ENCODE assay signal across 21 cellular contexts in the genomic region with DNA sequence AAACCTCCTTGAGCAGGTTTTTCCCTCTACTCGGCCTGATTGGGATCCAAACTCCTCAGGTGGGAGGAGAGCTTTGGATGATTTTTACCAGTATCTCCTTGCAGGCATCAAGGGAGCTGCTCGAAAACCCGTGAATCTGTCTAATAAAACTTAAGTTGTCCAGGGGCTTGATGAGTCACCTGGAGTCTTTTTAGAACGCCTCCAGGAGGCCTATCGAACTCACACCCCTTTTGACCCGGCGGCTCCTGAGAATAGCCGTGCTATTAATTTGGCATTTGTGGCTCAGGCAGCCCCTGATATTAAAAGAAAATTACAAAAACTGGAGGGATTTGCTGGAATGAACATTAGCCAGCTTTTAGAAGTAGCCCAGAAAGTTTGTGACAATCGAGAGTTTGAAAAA. TPM values are rescaled to one million over a fixed set of nuclear protein-coding genes. Genes with fewer than 3 reads are reported as not detected.
DNase-seq lines count a peak whose midpoint lies in the region; ATAC-seq and TF ChIP-seq lines count a peak whose summit lies in the region.
"Had no signal": no experiment of that assay in that cellular context is flagged by ENCODE, and none has a peak within 500 bp of the region (broad histone marks: within the 10 kb centered on the region; RNA-seq: fewer than 3 reads in every experiment).

No MANE protein-coding gene starts in this region.

- ATAC-seq in stimulated activated effector memory CD8-positive, alpha-beta T cell treated with anti-CD3 and anti-CD28 coated beads, Interleukin-12 subunit alpha, Interleukin-12 subunit beta, amount 100 ng/mL, for 72 hours, result no peak
- no peak for ATAC-seq in activated T-cell treated with anti-CD3 and anti-CD28 coated beads, Interleukin-2, amount 50 U/mL, for 72 hours (replicated peaks in 1 of 2)

- no peak for TF ChIP-seq CTCF in fibroblast of mammary gland (conservative IDR thresholded peaks at IDR 0.05; ENCODE audit: control insufficient read depth, insufficient read depth, low read depth, low read length)

- H3K27ac Mint-ChIP-seq in stimulated activated effector memory CD8-positive, alpha-beta T cell treated with anti-CD3 and anti-CD28 coated beads, Interleukin-12 subunit alpha, Interleukin-12 subunit beta, amount 100 ng/mL, for 72 hours, result peak overlapping the region; percentile 56
- no peak overlapping the region for H3K27ac Mint-ChIP-seq in activated T-cell treated with anti-CD3 and anti-CD28 coated beads, Interleukin-2, amount 50 U/mL, for 72 hours
- H3K27ac Mint-ChIP-seq: B cell had no signal

- no peak overlapping the region for H3K4me3 ChIP-seq in fibroblast of mammary gland (ENCODE audit: control insufficient read depth, low read depth, low read length)
- H3K4me3 ChIP-seq: GM12878 had no signal

- H3K36me3 Mint-ChIP-seq in stimulated activated effector memory CD8-positive, alpha-beta T cell treated with anti-CD3 and anti-CD28 coated beads, Interleukin-12 subunit alpha, Interleukin-12 subunit beta, amount 100 ng/mL, for 72 hours, result no peaks in the 10 kb centered on the region
- no peaks in the 10 kb centered on the region for H3K36me3 Mint-ChIP-seq in activated T-cell treated with anti-CD3 and anti-CD28 coated beads, Interleukin-2, amount 50 U/mL, for 72 hours (ENCODE audit: insufficient read depth in 2 of 2)
- H3K36me3 Mint-ChIP-seq: CD4-positive, CD25-positive, alpha-beta regulatory T cell had no signal

- H3K4me1 Mint-ChIP-seq in stimulated activated effector memory CD8-positive, alpha-beta T cell treated with anti-CD3 and anti-CD28 coated beads, Interleukin-12 subunit alpha, Interleukin-12 subunit beta, amount 100 ng/mL, for 72 hours, result peaks cover 7% of the 10 kb centered on the region
- H3K4me1 Mint-ChIP-seq in activated T-cell treated with anti-CD3 and anti-CD28 coated beads, Interleukin-2, amount 50 U/mL, for 72 hours (ENCODE audit: low read depth), result no peaks in the 10 kb centered on the region

- no peaks in the 10 kb centered on the region for H3K9me3 Mint-ChIP-seq in stimulated activated effector memory CD8-positive, alpha-beta T cell treated with anti-CD3 and anti-CD28 coated beads, Interleukin-12 subunit alpha, Interleukin-12 subunit beta, amount 100 ng/mL, for 72 hours
- H3K9me3 Mint-ChIP-seq in activated T-cell treated with anti-CD3 and anti-CD28 coated beads, Interleukin-2, amount 50 U/mL, for 72 hours, result no peaks in the 10 kb centered on the region

- peak; percentile 8 for DNase-seq in ELR (ENCODE audit: low read depth)
- peak; percentile 15 for DNase-seq in RPMI7951 (ENCODE audit: low read depth)
- DNase-seq in fibroblast of mammary gland (ENCODE audit: low read depth), result peak; percentile 15
- DNase-seq in stimulated activated effector memory CD8-positive, alpha-beta T cell treated with anti-CD3 and anti-CD28 coated beads, Interleukin-12 subunit alpha, Interleukin-12 subunit beta, amount 100 ng/mL, for 72 hours (ENCODE audit: low spot score in 2 of 2), result no peak
- DNase-seq in DMS153 treated with DMSO at 0.1 percent for 48 hours (lab: John Stamatoyannopoulos, UW; ENCODE audit: unreplicated experiment), result no peak
- DNase-seq in NCI-H128 (lab: John Stamatoyannopoulos, UW; ENCODE audit: unreplicated experiment), result no peak
- DNase-seq in activated T-cell treated with anti-CD3 and anti-CD28 coated beads, Interleukin-2, amount 50 U/mL, for 72 hours, result no peak
- DNase-seq: ACHN; CD4-positive, CD25-positive, alpha-beta regulatory T cell; DMS79 treated with DMSO at 0.1 percent for 48 hours; GDM1; HCEC 1CT; MV-4-11; NCI-H1417 treated with DMSO at 0.1 percent for 48 hours; NCI-H2029; NCI-H2171; NCI-H446; NK-92 treated with Interleukin-12 subunit alpha and Interleukin-12 subunit beta, amount 100 ng/mL, for 24 hours; RPMI8226 had no signal

- H3K4me3 Mint-ChIP-seq in stimulated activated effector memory CD8-positive, alpha-beta T cell treated with anti-CD3 and anti-CD28 coated beads, Interleukin-12 subunit alpha, Interleukin-12 subunit beta, amount 100 ng/mL, for 72 hours, result no peak overlapping the region
- no peak overlapping the region for H3K4me3 Mint-ChIP-seq in activated T-cell treated with anti-CD3 and anti-CD28 coated beads, Interleukin-2, amount 50 U/mL, for 72 hours
- H3K4me3 Mint-ChIP-seq: B cell; CD4-positive, CD25-positive, alpha-beta regulatory T cell had no signal

- H3K27me3 Mint-ChIP-seq in activated T-cell treated with anti-CD3 and anti-CD28 coated beads, Interleukin-2, amount 50 U/mL, for 72 hours (ENCODE audit: low read depth), result no peaks in the 10 kb centered on the region
- H3K27me3 Mint-ChIP-seq: B cell; CD4-positive, CD25-positive, alpha-beta regulatory T cell had no signal

RNA-seq across cellular contexts. Expression of a gene that starts 41.6 kb away (rescaled TPM):
- total RNA-seq in RPMI7951 (2014; rRNA removed; shearing (Covaris generic)), result 20.1 and 21.4 TPM in 2 replicates
- total RNA-seq in activated T-cell treated with anti-CD3 and anti-CD28 coated beads, Interleukin-2, amount 50 U/mL, for 72 hours, result 10 to 100 TPM; 26.8 to 31.9 TPM

RNA-seq across cellular contexts. Expression of a gene that starts 51.2 kb away (rescaled TPM):
- total RNA-seq in RPMI7951 (2014; rRNA removed; shearing (Covaris generic)), result 2,068 and 2,385 TPM in 2 replicates
- total RNA-seq in activated T-cell treated with anti-CD3 and anti-CD28 coated beads, Interleukin-2, amount 50 U/mL, for 72 hours, result 1,000 to 10,000 TPM; 1,492 to 1,529 TPM

Comparison
In these comparisons a context has a peak if more than half of its experiments do, and no peak if none do; other contexts are left out.
1. DNase-seq: peak in ELR (single experiment), RPMI7951 (single experiment) and fibroblast of mammary gland (single experiment); none in stimulated activated effector memory CD8-positive, alpha-beta T cell treated with anti-CD3 and anti-CD28 coated beads, Interleukin-12 subunit alpha, Interleukin-12 subunit beta, amount 100 ng/mL, for 72 hours (0 of 2), DMS153 treated with DMSO at 0.1 percent for 48 hours (single experiment), NCI-H128 (single experiment) and activated T-cell treated with anti-CD3 and anti-CD28 coated beads, Interleukin-2, amount 50 U/mL, for 72 hours (0 of 2).